ENCODE assay signal across 14 cellular contexts in the genomic region with DNA sequence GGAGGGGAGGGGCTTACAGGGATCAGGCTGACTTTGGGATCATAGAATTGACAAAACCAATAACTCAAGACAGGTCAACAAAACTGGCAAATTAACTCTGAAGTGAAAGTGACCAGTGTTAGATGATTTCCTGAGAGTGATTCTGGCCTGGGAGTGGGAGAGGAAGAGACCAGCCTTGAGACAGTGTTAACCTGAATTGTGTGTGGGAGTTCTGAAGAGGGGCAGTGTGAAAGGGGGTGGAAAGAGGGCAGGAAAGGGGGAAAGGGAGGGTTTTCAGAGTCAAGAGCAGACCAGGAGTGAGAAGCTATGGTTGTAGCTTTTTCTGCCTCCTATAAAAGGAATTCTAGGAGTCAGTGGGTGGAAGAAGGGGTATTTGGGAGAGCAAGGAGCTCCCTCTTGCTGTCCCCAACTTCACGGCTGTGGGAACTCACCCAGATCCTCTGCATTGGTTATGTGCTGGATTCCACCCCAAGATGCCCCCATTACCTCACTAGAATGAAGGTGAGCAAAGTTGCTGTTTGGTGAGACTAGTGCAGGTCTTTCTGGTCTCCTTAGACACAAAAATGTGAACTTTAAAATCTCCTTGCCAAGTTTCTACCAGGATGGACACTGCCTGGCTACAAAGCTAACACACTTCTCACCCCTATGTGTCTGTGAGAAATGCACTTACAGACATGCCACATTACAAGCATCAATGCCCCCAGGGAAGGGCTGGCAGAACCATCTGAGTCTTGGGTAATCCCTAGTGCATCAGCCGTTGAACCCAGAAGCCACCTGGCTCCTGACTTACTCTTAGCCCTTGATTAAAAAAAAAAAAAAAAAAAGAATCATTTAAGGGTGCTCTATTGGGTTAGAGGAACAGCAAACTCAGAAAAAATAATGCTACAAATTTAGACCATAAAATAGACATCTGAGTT.
DNase-seq lines count a peak whose midpoint lies in the region; TF ChIP-seq lines count a peak whose summit lies in the region.
"Had no signal": no experiment of that assay in that cellular context is flagged by ENCODE, and none has a peak within 500 bp of the region (broad histone marks: within the 10 kb centered on the region; RNA-seq: fewer than 3 reads in every experiment).

No MANE protein-coding gene starts in this region.

- intact Hi-C loops in CD14-positive monocyte (cut with micrococcal nuclease) (loop anchor here in 1 of 2 donors (5.0 kb wide), 1 partner anchor 42 kb away; no protein-coding TSS in a partner anchor), esophagus squamous epithelium (cut with DNase I) (no loop called here)
- intact Hi-C loops in activated CD4-positive, alpha-beta memory T cell treated with anti-CD3 and anti-CD28 coated beads for 36 hours (cut with micrococcal nuclease): no loop called here

- H3K4me3 ChIP-seq in HL-60 (replicated peaks; ENCODE audit: insufficient read depth, low read length): no peak overlapping the region
- no peak overlapping the region for H3K4me3 ChIP-seq in esophagus squamous epithelium
- no peak overlapping the region for H3K4me3 ChIP-seq in hepatocyte

- peak overlapping the region; percentile 11 to 91 (median 59) for H3K27ac Mint-ChIP-seq in CD14-positive monocyte
- peak overlapping the region; percentile 67 for H3K27ac Mint-ChIP-seq in activated CD4-positive, alpha-beta memory T cell treated with anti-CD3 and anti-CD28 coated beads for 36 hours
- H3K27ac Mint-ChIP-seq: activated CD4-positive, alpha-beta T cell treated with anti-CD3 and anti-CD28 coated beads, Interleukin-2, amount 10 ng/mL, durations not matched to agents 7 days and 5 days; type B pancreatic cell had no signal

- POLR2A ChIA-PET in activated CD4-positive, alpha-beta memory T cell treated with anti-CD3 and anti-CD28 coated beads for 36 hours (lab: Charles Lee): no interaction called here

- no peak overlapping the region for H3K4me2 ChIP-seq in hepatocyte

- H3K9me2 ChIP-seq in hepatocyte (replicated peaks; ENCODE audit: insufficient read depth): no peaks in the 10 kb centered on the region

- H3K4me3 Mint-ChIP-seq in CD14-positive monocyte: no peak overlapping the region
- no peak overlapping the region for H3K4me3 Mint-ChIP-seq in activated CD4-positive, alpha-beta memory T cell treated with anti-CD3 and anti-CD28 coated beads for 36 hours
- H3K4me3 Mint-ChIP-seq: activated CD4-positive, alpha-beta T cell treated with anti-CD3 and anti-CD28 coated beads, Interleukin-2, amount 10 ng/mL, durations not matched to agents 7 days and 5 days; type B pancreatic cell had no signal

- H3K27me3 Mint-ChIP-seq in CD14-positive monocyte (ENCODE audit: low read depth in 3 of 3): peaks cover 0 to 5% (median 0%) of the 10 kb centered on the region in 3 donors
- H3K27me3 Mint-ChIP-seq in activated CD4-positive, alpha-beta memory T cell treated with anti-CD3 and anti-CD28 coated beads for 36 hours: no peaks in the 10 kb centered on the region
- H3K27me3 Mint-ChIP-seq: activated CD4-positive, alpha-beta T cell treated with anti-CD3 and anti-CD28 coated beads, Interleukin-2, amount 10 ng/mL, durations not matched to agents 7 days and 5 days; type B pancreatic cell had no signal

- H3K4me1 ChIP-seq in esophagus squamous epithelium: peaks cover 13 to 71% (median 50%) of the 10 kb centered on the region in 3 donors
- peaks cover 10% of the 10 kb centered on the region for H3K4me1 ChIP-seq in hepatocyte (ENCODE audit: insufficient read depth)
- H3K4me1 ChIP-seq: BE2C had no signal

- CTCF ChIA-PET in activated CD4-positive, alpha-beta memory T cell treated with anti-CD3 and anti-CD28 coated beads for 36 hours (lab: Charles Lee): interaction anchor here (1.4 kb wide), 1 partner anchor 100 kb away, joined by 4 read pairs; no protein-coding TSS in a partner anchor

- peaks cover 75 to 78% of the 10 kb centered on the region in 2 donors for H3K36me3 Mint-ChIP-seq in CD14-positive monocyte
- H3K36me3 Mint-ChIP-seq in activated CD4-positive, alpha-beta memory T cell treated with anti-CD3 and anti-CD28 coated beads for 36 hours: peaks cover 55% of the 10 kb centered on the region
- H3K36me3 Mint-ChIP-seq: type B pancreatic cell had no signal

- H3K79me2 ChIP-seq in hepatocyte: no peaks in the 10 kb centered on the region

- H3K9me3 ChIP-seq in esophagus squamous epithelium (no peaks in the 10 kb centered on the region), hepatocyte (ENCODE audit: low read depth) (no peaks in the 10 kb centered on the region)
- H3K9me3 ChIP-seq: BE2C had no signal

- DNase-seq in CD14-positive monocyte (ENCODE audit: low spot score) (no peak), HL-60 (ENCODE audit: low read depth in 1 of 2, low spot score in 1 of 2) (peak in 1 of 2 experiments; percentile 42), esophagus squamous epithelium (lab: John Stamatoyannopoulos, UW) (no peak), GM19240 (ENCODE audit: insufficient read length, low spot score) (no peak), NCI-H510A (lab: John Stamatoyannopoulos, UW) (no peak), hepatocyte (ENCODE audit: low spot score) (no peak), HUDEP-2 (lab: John Stamatoyannopoulos, UW; ENCODE audit: unreplicated experiment in 76 of 76) (no peak)
- DNase-seq in activated CD4-positive, alpha-beta memory T cell treated with anti-CD3 and anti-CD28 coated beads for 36 hours: no peak
- DNase-seq: activated CD4-positive, alpha-beta T cell treated with anti-CD3 and anti-CD28 coated beads, Interleukin-2, amount 10 ng/mL, durations not matched to agents 7 days and 5 days; BE2C; central memory CD4-positive, alpha-beta T cell; left cardiac atrium; NCI-H1436 had no signal

- no peak for TF ChIP-seq POLR2A in esophagus squamous epithelium (IDR thresholded peaks at IDR 0.05)

- H3K27ac ChIP-seq in HL-60 (replicated peaks): peak overlapping the region; percentile 28; the same call in 1 of the 2 replicates
- peak overlapping the region in 3 of 4 donors; percentile 32 to 72 (median 70) for H3K27ac ChIP-seq in esophagus squamous epithelium
- H3K27ac ChIP-seq in hepatocyte: no peak overlapping the region

- TF ChIP-seq CTCF in CD14-positive monocyte (IDR thresholded peaks at IDR 0.05): no peak
- TF ChIP-seq CTCF in HL-60 (IDR thresholded peaks at IDR 0.05; ENCODE audit: insufficient read depth, low read length): no peak
- no peak for TF ChIP-seq CTCF in esophagus squamous epithelium (IDR thresholded peaks at IDR 0.05)
- no peak for TF ChIP-seq CTCF in hepatocyte (IDR thresholded peaks at IDR 0.05; ENCODE audit: poor library complexity)

- H3K27me3 ChIP-seq in HL-60 (ENCODE audit: insufficient read depth, poor library complexity, severe bottlenecking) (no peaks in the 10 kb centered on the region), esophagus squamous epithelium (no peaks in the 10 kb centered on the region), hepatocyte (no peaks in the 10 kb centered on the region)
- H3K27me3 ChIP-seq: BE2C had no signal

- peaks cover 0 to 11% (median 0%) of the 10 kb centered on the region in 3 donors for H3K36me3 ChIP-seq in esophagus squamous epithelium
- H3K36me3 ChIP-seq in hepatocyte (replicated peaks; ENCODE audit: insufficient read depth, low read depth): no peaks in the 10 kb centered on the region
- H3K36me3 ChIP-seq: BE2C had no signal

- H4K20me1 ChIP-seq in hepatocyte (ENCODE audit: insufficient read depth, poor library complexity, severe bottlenecking): no peaks in the 10 kb centered on the region

- H3K9me3 Mint-ChIP-seq in CD14-positive monocyte: no peaks in the 10 kb centered on the region
- no peaks in the 10 kb centered on the region for H3K9me3 Mint-ChIP-seq in activated CD4-positive, alpha-beta memory T cell treated with anti-CD3 and anti-CD28 coated beads for 36 hours
- H3K9me3 Mint-ChIP-seq: activated CD4-positive, alpha-beta T cell treated with anti-CD3 and anti-CD28 coated beads, Interleukin-2, amount 10 ng/mL, durations not matched to agents 7 days and 5 days; type B pancreatic cell had no signal

- H3K4me1 Mint-ChIP-seq in CD14-positive monocyte: peaks cover 67% of the 10 kb centered on the region
- H3K4me1 Mint-ChIP-seq in activated CD4-positive, alpha-beta memory T cell treated with anti-CD3 and anti-CD28 coated beads for 36 hours (ENCODE audit: low read depth): peaks cover 36% of the 10 kb centered on the region

- H2AFZ ChIP-seq in hepatocyte: no peak overlapping the region

- 34 to 38% methylated on average over 2 of the region's 2 CpGs for WGBS in esophagus squamous epithelium, 2 donors
- 78% methylated on average over 2 of the region's 2 CpGs for WGBS in hepatocyte (ENCODE audit: low lambda C conversion rate, missing lambda C conversion rate)
